12 cellular contexts compared by ENCODE assay signal in the genomic region with DNA sequence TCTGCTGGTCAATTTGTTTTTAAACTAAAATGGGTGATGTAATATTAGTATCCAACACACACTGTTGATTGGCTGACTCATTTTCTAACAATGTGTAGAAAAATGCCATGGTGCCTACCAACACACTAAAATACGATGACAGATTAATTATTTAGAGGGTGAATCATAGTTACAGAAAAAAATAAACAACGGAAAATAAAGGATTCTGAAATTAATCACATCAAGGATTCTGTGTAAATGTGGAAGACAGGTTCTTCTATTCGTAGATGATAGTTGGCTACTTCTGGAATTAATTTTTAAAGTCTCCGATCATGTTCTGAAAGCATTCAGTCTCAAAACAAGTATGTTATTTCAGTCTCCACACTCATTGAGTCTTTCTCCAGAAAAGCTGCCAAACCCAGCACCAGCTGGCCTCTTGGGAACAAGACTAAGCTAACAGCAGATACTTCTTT. TPM values are rescaled to one million over a fixed set of nuclear protein-coding genes. Genes with fewer than 3 reads are reported as not detected.
DNase-seq lines count a peak whose midpoint lies in the region; ATAC-seq, FAIRE-seq and TF ChIP-seq lines count a peak whose summit lies in the region.
"Had no signal": no experiment of that assay in that cellular context is flagged by ENCODE, and none has a peak within 500 bp of the region (broad histone marks: within the 10 kb centered on the region; RNA-seq: fewer than 3 reads in every experiment).

No MANE protein-coding gene starts in this region.

- H3K36me3 ChIP-seq in skeletal muscle satellite cell (ENCODE audit: insufficient read depth, low read length): no peaks in the 10 kb centered on the region

- H3K4me1 ChIP-seq in skeletal muscle satellite cell (ENCODE audit: control insufficient read depth, insufficient read depth, low read length): peaks cover 26% of the 10 kb centered on the region

- H3K9ac ChIP-seq in skeletal muscle satellite cell (ENCODE audit: low read depth, low read length): peak overlapping the region; percentile 57

- peak overlapping the region; percentile 56 for H3K4me3 ChIP-seq in skeletal muscle satellite cell (ENCODE audit: low read length)

- no peaks in the 10 kb centered on the region for H3K27me3 ChIP-seq in skeletal muscle satellite cell (ENCODE audit: control insufficient read depth, insufficient read depth, low read length)

- ATAC-seq in left cardiac atrium: no peak
- ATAC-seq: esophagus mucosa had no signal

- DNase-seq in GM04504 (ENCODE audit: low read depth) (peak; percentile 82), RKO (ENCODE audit: low spot score) (peak; percentile 81), fibroblast of gingiva (ENCODE audit: low read depth) (peak; percentile 84), left cardiac atrium (no peak), NCI-H2196 (lab: John Stamatoyannopoulos, UW; ENCODE audit: unreplicated experiment) (no peak), NCI-H128 (lab: John Stamatoyannopoulos, UW; ENCODE audit: unreplicated experiment) (no peak), GM12892 (ENCODE audit: insufficient read length) (no peak)
- DNase-seq: activated naive CD4-positive, alpha-beta T cell treated with Interleukin-2 at 50 U/mL for 16 hours; Kasumi-1 had no signal

- TF ChIP-seq POLR2A in GM12892 (IDR thresholded peaks at IDR 0.05; ENCODE audit: low read depth, low read length): no peak

- H3K4me2 ChIP-seq in skeletal muscle satellite cell (ENCODE audit: low read length): peak overlapping the region; percentile 77

- no peak for FAIRE-seq in GM12892 (lab: Jason Lieb, UNC)

- intact Hi-C loops in left cardiac atrium (cut with DNase I): no loop called here

- H3K9me3 ChIP-seq in skeletal muscle satellite cell (replicated peaks; ENCODE audit: low read length): no peaks in the 10 kb centered on the region

RNA-seq across cellular contexts. Expression of a gene that starts 8.2 kb away (rescaled TPM):
- total RNA-seq in skeletal muscle satellite cell (2012; rRNA removed): not detected in 2 replicates
- total RNA-seq in left cardiac atrium: not detected
- polyA plus RNA-seq in GM12892 (2012; ENCODE audit: missing spikeins): not detected
- total RNA-seq: esophagus mucosa, skeletal muscle tissue had no signal

Comparison
In these comparisons a context has a peak if more than half of its experiments do, and no peak if none do; other contexts are left out.
1. DNase-seq: peak in GM04504 (single experiment), RKO (single experiment) and fibroblast of gingiva (single experiment); none in left cardiac atrium (single experiment), NCI-H2196 (single experiment), NCI-H128 (single experiment) and GM12892 (single experiment).